ENCODE assay signal across 20 cellular contexts in genomic region chr20:2981646-2982045, GRCh38.
DNase-seq lines count a peak whose midpoint lies in the region; ATAC-seq and TF ChIP-seq lines count a peak whose summit lies in the region.
"Had no signal": no experiment of that assay in that cellular context is flagged by ENCODE, and none has a peak within 500 bp of the region (broad histone marks: within the 10 kb centered on the region; RNA-seq: fewer than 3 reads in every experiment).

No MANE protein-coding gene starts in this region.

- no peak overlapping the region for H4K12ac ChIP-seq in trophoblast cell (ENCODE audit: low read depth, low read length)

- intact Hi-C loops in activated T-helper 2 cell treated with anti-CD3 and anti-CD28 coated beads, Interferon-gamma antibody, Interleukin-2, Interleukin-4, amounts not matched to agents 10 μg/mL and 5 μg/mL and 100 μg/mL, durations not matched to agents 14 hours and 24 hours and 36 hours (cut with micrococcal nuclease) = loop anchor here (10.0 kb wide), 1 partner anchor 297 kb away; no protein-coding TSS in a partner anchor

- no peaks in the 10 kb centered on the region for H3K9me3 Mint-ChIP-seq in activated T-helper 2 cell treated with anti-CD3 and anti-CD28 coated beads, Interferon-gamma antibody, Interleukin-2, Interleukin-4, amounts not matched to agents 10 μg/mL and 5 μg/mL and 100 μg/mL, durations not matched to agents 14 hours and 24 hours and 36 hours
- H3K9me3 Mint-ChIP-seq: CD14-positive monocyte; CD4-positive, alpha-beta T cell; CD8-positive, alpha-beta T cell had no signal

- H2AFZ ChIP-seq in trophoblast cell (ENCODE audit: insufficient read depth, low read length, poor library complexity) = no peak overlapping the region

- ATAC-seq in HG03342 (IDR thresholded peaks at IDR 0.05; ENCODE audit: unreplicated experiment) = no peak
- ATAC-seq: A549; CD8-positive, alpha-beta T cell; GM12878 had no signal

- peaks cover 65% of the 10 kb centered on the region for H3K4me1 ChIP-seq in BLaER1
- H3K4me1 ChIP-seq in trophoblast cell (ENCODE audit: control insufficient read depth in 1 of 2, insufficient read depth in 2 of 2, low read length in 2 of 2) = peaks cover 9 to 24% of the 10 kb centered on the region in 2 experiments
- peaks cover 11% of the 10 kb centered on the region; the same call in 1 of the 2 replicates for H3K4me1 ChIP-seq in BE2C
- H3K4me1 ChIP-seq: Caco-2 had no signal

- H3K27me3 Mint-ChIP-seq in activated T-helper 2 cell treated with anti-CD3 and anti-CD28 coated beads, Interferon-gamma antibody, Interleukin-2, Interleukin-4, amounts not matched to agents 10 μg/mL and 5 μg/mL and 100 μg/mL, durations not matched to agents 14 hours and 24 hours and 36 hours (ENCODE audit: low read depth) = no peaks in the 10 kb centered on the region
- H3K27me3 Mint-ChIP-seq: B cell; CD4-positive, alpha-beta T cell had no signal

- H3K27ac Mint-ChIP-seq in activated T-helper 2 cell treated with anti-CD3 and anti-CD28 coated beads, Interferon-gamma antibody, Interleukin-2, Interleukin-4, amounts not matched to agents 10 μg/mL and 5 μg/mL and 100 μg/mL, durations not matched to agents 14 hours and 24 hours and 36 hours = peak overlapping the region; percentile 24
- H3K27ac Mint-ChIP-seq: B cell; CD14-positive monocyte; CD8-positive, alpha-beta T cell had no signal

- H4K20me1 ChIP-seq in BLaER1 = peaks cover 18% of the 10 kb centered on the region; the same call in 1 of the 2 replicates

- TF ChIP-seq CTCF in BE2C (IDR thresholded peaks at IDR 0.05; ENCODE audit: low read depth, low read length) = no peak

- H2BK120ac ChIP-seq in trophoblast cell (ENCODE audit: insufficient read depth, low read length, poor library complexity) = no peak overlapping the region

- H4K8ac ChIP-seq in trophoblast cell (ENCODE audit: low read depth, low read length) = no peak overlapping the region

- H3K4me3 ChIP-seq in BLaER1 (no peak overlapping the region), trophoblast cell (ENCODE audit: low read depth, low read length) (no peak overlapping the region), BE2C (ENCODE audit: low read depth, low read length) (no peak overlapping the region)
- H3K4me3 ChIP-seq: A549; BLaER1 treated with 17β-estradiol and CSF1 and Interleukin-3, amounts not matched to agents 10 nM and 100 nM; GM12878 had no signal

- peaks cover 28% of the 10 kb centered on the region for H3K4me1 Mint-ChIP-seq in activated T-helper 2 cell treated with anti-CD3 and anti-CD28 coated beads, Interferon-gamma antibody, Interleukin-2, Interleukin-4, amounts not matched to agents 10 μg/mL and 5 μg/mL and 100 μg/mL, durations not matched to agents 14 hours and 24 hours and 36 hours (ENCODE audit: low read depth)

- no CpG with 5 or more reads among the region's 3 CpGs for WGBS in trophoblast cell (ENCODE audit: extremely low coverage, insufficient coverage, insufficient read length)

- H3K27ac ChIP-seq in BLaER1 (no peak overlapping the region), trophoblast cell (ENCODE audit: low read depth, low read length) (peak overlapping the region; percentile 6)
- H3K27ac ChIP-seq: 22Rv1; A549; BLaER1 treated with 17β-estradiol and CSF1 and Interleukin-3, amounts not matched to agents 10 nM and 100 nM had no signal

- no peak overlapping the region for H3K4me3 Mint-ChIP-seq in activated T-helper 2 cell treated with anti-CD3 and anti-CD28 coated beads, Interferon-gamma antibody, Interleukin-2, Interleukin-4, amounts not matched to agents 10 μg/mL and 5 μg/mL and 100 μg/mL, durations not matched to agents 14 hours and 24 hours and 36 hours (ENCODE audit: low read depth)
- H3K4me3 Mint-ChIP-seq: B cell; CD14-positive monocyte; CD4-positive, alpha-beta T cell; CD8-positive, alpha-beta T cell had no signal

- H3K27me3 ChIP-seq in BLaER1 (no peaks in the 10 kb centered on the region), trophoblast cell (ENCODE audit: insufficient read depth, low read length) (no peaks in the 10 kb centered on the region), BE2C (no peaks in the 10 kb centered on the region)
- H3K27me3 ChIP-seq: BLaER1 treated with 17β-estradiol and CSF1 and Interleukin-3, amounts not matched to agents 10 nM and 100 nM had no signal

- no peak overlapping the region for H3K14ac ChIP-seq in trophoblast cell (ENCODE audit: low read length)

- DNase-seq in ELF-1 (ENCODE audit: low read depth, low spot score) = peak; percentile 43
- no peak for DNase-seq in activated T-helper 2 cell treated with anti-CD3 and anti-CD28 coated beads, Interferon-gamma antibody, Interleukin-2, Interleukin-4, amounts not matched to agents 10 μg/mL and 5 μg/mL and 100 μg/mL, durations not matched to agents 14 hours and 24 hours and 36 hours (ENCODE audit: low spot score)
- peak; percentile 12 to 58 for DNase-seq in trophoblast cell
- no peak for DNase-seq in CD1c-positive myeloid dendritic cell (ENCODE audit: extremely low spot score)
- no peak for DNase-seq in stimulated activated CD4-positive, alpha-beta T cell treated with anti-CD3 and anti-CD28 coated beads, Interleukin-4, amount 100 ng/mL, for 4 hours
- DNase-seq in BE2C = no peak
- DNase-seq: Caco-2; Calu3; CD8-positive, alpha-beta T cell; DMS79 treated with DMSO at 0.1 percent for 48 hours; GDM1 had no signal

- H2BK12ac ChIP-seq in trophoblast cell (ENCODE audit: low read length) = no peak overlapping the region

- no peak overlapping the region for H3K4ac ChIP-seq in trophoblast cell (ENCODE audit: low read depth, low read length)

- H3K9ac ChIP-seq in BLaER1 (no peak overlapping the region), trophoblast cell (ENCODE audit: low read length) (no peak overlapping the region)
- H3K9ac ChIP-seq: BLaER1 treated with 17β-estradiol and CSF1 and Interleukin-3, amounts not matched to agents 10 nM and 100 nM had no signal

- H3K36me3 Mint-ChIP-seq in activated T-helper 2 cell treated with anti-CD3 and anti-CD28 coated beads, Interferon-gamma antibody, Interleukin-2, Interleukin-4, amounts not matched to agents 10 μg/mL and 5 μg/mL and 100 μg/mL, durations not matched to agents 14 hours and 24 hours and 36 hours (ENCODE audit: low read depth) = peaks cover 28% of the 10 kb centered on the region

- H3K79me2 ChIP-seq in trophoblast cell (ENCODE audit: control insufficient read depth, insufficient read depth, low read length, poor library complexity) = peaks cover 4% of the 10 kb centered on the region

- H3K18ac ChIP-seq in trophoblast cell (ENCODE audit: low read length) = no peak overlapping the region

- H2AK5ac ChIP-seq in trophoblast cell (ENCODE audit: low read length) = no peak overlapping the region

- H3K4me2 ChIP-seq in BLaER1 (peak overlapping the region; percentile 74; the same call in 1 of the 2 replicates), trophoblast cell (ENCODE audit: low read length) (no peak overlapping the region)
- H3K4me2 ChIP-seq: A549 had no signal

- H2BK5ac ChIP-seq in trophoblast cell (ENCODE audit: low read depth, low read length, poor library complexity) = no peak overlapping the region

- peaks cover 4% of the 10 kb centered on the region for H3K79me1 ChIP-seq in trophoblast cell (ENCODE audit: low read length)

- peaks cover 42% of the 10 kb centered on the region for H3K36me3 ChIP-seq in BLaER1
- no peaks in the 10 kb centered on the region for H3K36me3 ChIP-seq in trophoblast cell (ENCODE audit: control insufficient read depth in 1 of 2, insufficient read depth in 2 of 2, low read length in 2 of 2)
- H3K36me3 ChIP-seq in BE2C = no peaks in the 10 kb centered on the region

- H3K23ac ChIP-seq in trophoblast cell (ENCODE audit: low read length) = no peak overlapping the region

- H4K91ac ChIP-seq in trophoblast cell (ENCODE audit: low read depth, low read length) = no peak overlapping the region

- H3K9me3 ChIP-seq in BLaER1 (no peaks in the 10 kb centered on the region), trophoblast cell (ENCODE audit: insufficient read depth, low read depth, low read length) (no peaks in the 10 kb centered on the region), BE2C (no peaks in the 10 kb centered on the region)
- H3K9me3 ChIP-seq: A549; BLaER1 treated with 17β-estradiol and CSF1 and Interleukin-3, amounts not matched to agents 10 nM and 100 nM; Caco-2 had no signal

Comparison
In these comparisons a context has a peak if more than half of its experiments do, and no peak if none do; other contexts are left out.
1. DNase-seq: peak in ELF-1 (single experiment) and trophoblast cell (2 of 2); none in activated T-helper 2 cell treated with anti-CD3 and anti-CD28 coated beads, Interferon-gamma antibody, Interleukin-2, Interleukin-4, amounts not matched to agents 10 μg/mL and 5 μg/mL and 100 μg/mL, durations not matched to agents 14 hours and 24 hours and 36 hours (single experiment), CD1c-positive myeloid dendritic cell (single experiment), stimulated activated CD4-positive, alpha-beta T cell treated with anti-CD3 and anti-CD28 coated beads, Interleukin-4, amount 100 ng/mL, for 4 hours (0 of 2) and BE2C (single experiment).